Comparison of ENCODE assay signal across 1 cellular context in genomic region chr10:76025124-76025477, GRCh38.
TF ChIP-seq lines count a peak whose summit lies in the region.

No MANE protein-coding gene starts in this region.

TF ChIP-seq in HepG2, 621 proteins besides CTCF, POLR2A, EP300 and RAD21 (continued from another document and continues in another):
- TF ChIP-seq RERE (CRISPR knock-in tag; IDR thresholded peaks at IDR 0.05; ENCODE audit: low read depth) (no peak), CENPBD1 (CRISPR knock-in tag; IDR thresholded peaks at IDR 0.05; ENCODE audit: borderline replicate concordance, low read depth) (0 out of 2 replicates have a peak, but pooled peaks have one; percentile 1), RFXANK (CRISPR knock-in tag; IDR thresholded peaks at IDR 0.05) (no peak), ARID5B (CRISPR knock-in tag; IDR thresholded peaks at IDR 0.05) (no peak; the same call in 1 of the 2 replicates), ZNF607 (CRISPR knock-in tag; IDR thresholded peaks at IDR 0.05; ENCODE audit: borderline replicate concordance) (no peak), FOXM1 (CRISPR knock-in tag; IDR thresholded peaks at IDR 0.05) (no peak), POLR2G (IDR thresholded peaks at IDR 0.05; ENCODE audit: low read depth, low read length) (no peak), SYNCRIP (IDR thresholded peaks at IDR 0.05; ENCODE audit: insufficient read depth, low read depth, low read length) (no peak), PHF21A (CRISPR knock-in tag; IDR thresholded peaks at IDR 0.05) (0 out of 2 replicates have a peak, but pooled peaks have one; percentile 21), KIAA2018 (CRISPR knock-in tag; IDR thresholded peaks at IDR 0.05; ENCODE audit: borderline replicate concordance) (no peak), ZNF234 (CRISPR knock-in tag; conservative IDR thresholded peaks at IDR 0.05) (no peak), ZNF605 (CRISPR knock-in tag; IDR thresholded peaks at IDR 0.05) (no peak; the same call in 1 of the 2 replicates), ZNF484 (CRISPR knock-in tag; IDR thresholded peaks at IDR 0.05; ENCODE audit: borderline replicate concordance, low read depth) (no peak), GATAD1 (CRISPR knock-in tag; IDR thresholded peaks at IDR 0.05) (no peak), IKZF4 (CRISPR knock-in tag; IDR thresholded peaks at IDR 0.05; ENCODE audit: borderline replicate concordance, low read depth, not compliant biosample characterization) (no peak), PAF1 (CRISPR knock-in tag; IDR thresholded peaks at IDR 0.05) (no peak), YY1 (IDR thresholded peaks at IDR 0.05; ENCODE audit: insufficient read depth, insufficient replicate concordance, low read depth, low read length) (no peak), ZNF20 (CRISPR knock-in tag; IDR thresholded peaks at IDR 0.05) (no peak), ZNF644 (CRISPR knock-in tag; IDR thresholded peaks at IDR 0.05; ENCODE audit: low read depth) (no peak), JARID2 (CRISPR knock-in tag; IDR thresholded peaks at IDR 0.05; ENCODE audit: insufficient replicate concordance) (no peak), SAFB2 (CRISPR knock-in tag; IDR thresholded peaks at IDR 0.05; ENCODE audit: borderline replicate concordance, low read depth) (no peak), GRHL1 (CRISPR knock-in tag; conservative IDR thresholded peaks at IDR 0.05) (no peak), ZFX (CRISPR knock-in tag; IDR thresholded peaks at IDR 0.05; ENCODE audit: low read depth) (peak; percentile 34; the same call in 1 of the 2 replicates), TIGD3 (CRISPR knock-in tag; IDR thresholded peaks at IDR 0.05; ENCODE audit: borderline replicate concordance) (no peak), PHB2 (IDR thresholded peaks at IDR 0.05; ENCODE audit: partially characterized antibody) (no peak), CCAR2 (optimal IDR thresholded peaks at IDR 0.05; ENCODE audit: low read depth, low read length) (no peak), CREBL2 (CRISPR knock-in tag; IDR thresholded peaks at IDR 0.05; ENCODE audit: borderline replicate concordance) (no peak), MBD4 (IDR thresholded peaks at IDR 0.05; ENCODE audit: borderline replicate concordance, low read length) (0 out of 2 replicates have a peak, but pooled peaks have one; percentile 41), SMAD9 (CRISPR knock-in tag; IDR thresholded peaks at IDR 0.05) (no peak), MAZ (IDR thresholded peaks at IDR 0.05; ENCODE audit: borderline replicate concordance, low read depth, low read length) (no peak), MAZ (CRISPR knock-in tag; IDR thresholded peaks at IDR 0.05; ENCODE audit: low read depth) (no peak), AKAP8 (CRISPR knock-in tag; IDR thresholded peaks at IDR 0.05) (no peak), DDIT3 (CRISPR knock-in tag; IDR thresholded peaks at IDR 0.05) (no peak), CSRNP1 (CRISPR knock-in tag; IDR thresholded peaks at IDR 0.05) (0 out of 2 replicates have a peak, but pooled peaks have one; percentile 38)
